8 cellular contexts compared by ENCODE assay signal in the genomic region with DNA sequence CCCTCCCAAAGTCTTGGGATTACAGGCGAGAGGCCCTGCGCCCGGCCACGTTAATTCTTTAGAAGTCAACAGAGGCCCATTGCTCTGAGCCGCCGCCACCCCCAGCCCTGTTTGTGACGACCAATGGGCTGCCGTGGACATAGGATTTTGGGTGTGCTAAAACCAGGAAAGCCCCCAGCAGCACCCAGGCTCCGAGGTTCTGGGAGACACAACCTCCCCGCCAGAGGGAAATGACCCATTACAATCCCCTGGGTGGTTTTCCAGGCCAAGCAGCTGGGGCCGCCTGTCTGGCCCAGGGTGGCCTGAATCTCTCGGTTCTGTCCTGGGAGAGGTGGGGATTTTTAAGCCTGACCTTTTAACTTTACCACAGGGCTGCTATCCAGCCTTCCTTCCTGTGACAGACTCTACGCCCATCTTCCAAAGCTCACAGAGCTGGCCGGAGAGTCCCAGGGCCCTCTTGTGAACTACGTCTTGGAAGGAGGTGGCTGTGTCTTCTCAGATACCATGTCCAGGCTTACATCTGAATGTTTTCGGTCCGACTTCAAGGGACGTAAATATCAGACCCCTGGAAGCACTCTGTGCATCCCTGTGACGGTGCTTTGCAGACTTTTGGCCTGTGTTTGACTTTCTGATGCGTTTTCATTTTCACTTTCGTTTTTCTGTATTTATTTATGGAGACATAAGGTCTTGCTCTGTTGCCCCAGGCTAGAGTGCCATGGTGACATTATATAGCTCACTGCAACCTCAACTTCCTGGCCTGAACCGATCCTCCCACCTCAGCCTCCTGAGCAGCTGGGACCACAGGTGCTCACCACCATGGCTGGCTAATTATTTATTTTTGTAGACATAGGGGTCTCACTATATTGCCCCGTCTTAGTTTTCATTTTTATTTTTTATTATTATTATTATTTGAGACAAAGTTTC. TPM values are rescaled to one million over a fixed set of nuclear protein-coding genes. Genes with fewer than 3 reads are reported as not detected.
DNase-seq lines count a peak whose midpoint lies in the region; ATAC-seq, FAIRE-seq and TF ChIP-seq lines count a peak whose summit lies in the region.

No MANE protein-coding gene starts in this region.

- TF ChIP-seq CTCF in heart left ventricle (IDR thresholded peaks at IDR 0.05) (no peak), A673 (conservative IDR thresholded peaks at IDR 0.05; ENCODE audit: low read depth, low read length) (no peak)

- no peaks in the 10 kb centered on the region for H3K9me3 Mint-ChIP-seq in activated naive CD4-positive, alpha-beta T cell treated with anti-CD3 and anti-CD28 coated beads, Interleukin-2, amount 50 U/mL, for 72 hours
- H3K9me3 Mint-ChIP-seq in stimulated activated memory B cell treated with anti-CD40 and anti-IgM and Interleukin-4, amounts not matched to agents 10 μg/mL and 1 μg/mL and 100 μg/mL, for 72 hours, result no peaks in the 10 kb centered on the region

- intact Hi-C loops in heart left ventricle (cut with DNase I) (no loop called here), cardiac septum (cut with DNase I) (no loop called here), A673 (cut with micrococcal nuclease; ENCODE audit: unreplicated experiment) (no loop called here)

- H3K27ac ChIP-seq in heart left ventricle (peak overlapping the region; percentile 12 to 88 (median 76)), A673 (ENCODE audit: low read depth, low read length, poor library complexity, severe bottlenecking) (no peak overlapping the region)

- H3K4me1 ChIP-seq in heart left ventricle (peaks cover 0 to 48% (median 2%) of the 10 kb centered on the region in 12 donors), A673 (ENCODE audit: insufficient read depth, low read length, poor library complexity, severe bottlenecking) (no peaks in the 10 kb centered on the region)

- no peak overlapping the region for H3K4me3 Mint-ChIP-seq in stimulated activated memory B cell treated with anti-CD40 and anti-IgM and Interleukin-4, amounts not matched to agents 10 μg/mL and 1 μg/mL and 100 μg/mL, for 72 hours

- H3K27ac Mint-ChIP-seq in activated naive CD4-positive, alpha-beta T cell treated with anti-CD3 and anti-CD28 coated beads, Interleukin-2, amount 50 U/mL, for 72 hours, result peak overlapping the region in 1 of 2 donors; percentile 91
- peak overlapping the region; percentile 91 for H3K27ac Mint-ChIP-seq in stimulated activated memory B cell treated with anti-CD40 and anti-IgM and Interleukin-4, amounts not matched to agents 10 μg/mL and 1 μg/mL and 100 μg/mL, for 72 hours

- CTCF ChIA-PET in A673 (lab: Charles Lee), result no interaction called here

- DNase-seq in heart left ventricle (no peak), cardiac septum (ENCODE audit: low spot score) (no peak), A673 (ENCODE audit: low spot score) (no peak), hepatic stellate cell (ENCODE audit: low spot score) (no peak), frontal cortex (ENCODE audit: low spot score in 2 of 2) (no peak)
- DNase-seq in activated naive CD4-positive, alpha-beta T cell treated with anti-CD3 and anti-CD28 coated beads, Interleukin-2, amount 50 U/mL, for 72 hours (ENCODE audit: low spot score in 2 of 2), result peak in 1 of 2 donors; percentile 56

- H3K27me3 ChIP-seq in heart left ventricle (no peaks in the 10 kb centered on the region), A673 (replicated peaks; ENCODE audit: insufficient read depth, low read depth, low read length, poor library complexity) (no peaks in the 10 kb centered on the region)

- WGBS in heart left ventricle, 4 donors, result 64 to 73% (median 67%) methylated on average over 16 to 23 of the region's 23 CpGs

- no TSS peak for BruUV-seq in A673 (replicated peaks; lab: Mats Ljungman, UMichigan)

- H3K4me1 Mint-ChIP-seq in stimulated activated memory B cell treated with anti-CD40 and anti-IgM and Interleukin-4, amounts not matched to agents 10 μg/mL and 1 μg/mL and 100 μg/mL, for 72 hours, result peaks cover 79% of the 10 kb centered on the region

- no peak for FAIRE-seq in frontal cortex (lab: Jason Lieb, UNC)

- ATAC-seq in heart left ventricle (peak; percentile 59 to 67 (median 62)), HG03108 (IDR thresholded peaks at IDR 0.05; ENCODE audit: unreplicated experiment) (peak; percentile 65)
- ATAC-seq in activated naive CD4-positive, alpha-beta T cell treated with anti-CD3 and anti-CD28 coated beads, Interleukin-2, amount 50 U/mL, for 72 hours, result peak; percentile 46 to 66
- peak; percentile 67 for ATAC-seq in stimulated activated memory B cell treated with anti-CD40 and anti-IgM and Interleukin-4, amounts not matched to agents 10 μg/mL and 1 μg/mL and 100 μg/mL, for 72 hours

- H3K36me3 ChIP-seq in heart left ventricle, result no peaks in the 10 kb centered on the region
- H3K36me3 ChIP-seq in A673 (ENCODE audit: insufficient read depth, low read length, poor library complexity, severe bottlenecking), result no peaks in the 10 kb centered on the region

- no peaks in the 10 kb centered on the region for H3K27me3 Mint-ChIP-seq in stimulated activated memory B cell treated with anti-CD40 and anti-IgM and Interleukin-4, amounts not matched to agents 10 μg/mL and 1 μg/mL and 100 μg/mL, for 72 hours

- no peak for TF ChIP-seq POLR2A in heart left ventricle (IDR thresholded peaks at IDR 0.05)

- H3K4me3 ChIP-seq in heart left ventricle (peak overlapping the region in 8 of 12 donors; percentile 6 to 39 (median 19)), A673 (ENCODE audit: low read depth, low read length, poor library complexity, severe bottlenecking) (no peak overlapping the region)

- no peaks in the 10 kb centered on the region for H3K36me3 Mint-ChIP-seq in activated naive CD4-positive, alpha-beta T cell treated with anti-CD3 and anti-CD28 coated beads, Interleukin-2, amount 50 U/mL, for 72 hours
- H3K36me3 Mint-ChIP-seq in stimulated activated memory B cell treated with anti-CD40 and anti-IgM and Interleukin-4, amounts not matched to agents 10 μg/mL and 1 μg/mL and 100 μg/mL, for 72 hours, result peaks cover 46% of the 10 kb centered on the region

- H3K9me3 ChIP-seq in heart left ventricle (no peaks in the 10 kb centered on the region), A673 (ENCODE audit: low read depth, low read length, poor library complexity, severe bottlenecking) (no peaks in the 10 kb centered on the region)

- POLR2A ChIA-PET in A673 (lab: Charles Lee; ENCODE audit: low non-redundant PET), result no interaction called here

RNA-seq across cellular contexts. Expression of a gene that starts 36.0 kb away (rescaled TPM):
- total RNA-seq in heart left ventricle (10 to 100 TPM in 1 of 9 donors, 1 to 10 TPM in 6, under 1 TPM in 2; 0.62 to 10.5 (median 2.3) TPM), cardiac septum (1.5 TPM), A673 (2021) (not detected in 2 replicates), frontal cortex (under 0.01 TPM)
- 1 to 10 TPM; 1.1 to 6.1 TPM for polyA plus RNA-seq in heart left ventricle
- total RNA-seq in activated naive CD4-positive, alpha-beta T cell treated with anti-CD3 and anti-CD28 coated beads, Interleukin-2, amount 50 U/mL, for 72 hours, result 10 to 100 TPM; 18.9 TPM

RNA-seq across cellular contexts. Expression of a gene that starts 48.3 kb away (rescaled TPM):
- 10 to 100 TPM; 25.3 to 44.6 (median 29.1) TPM for total RNA-seq in heart left ventricle
- polyA plus RNA-seq in heart left ventricle, result 10 to 100 TPM; 20.2 to 42.3 TPM
- total RNA-seq in cardiac septum, result 26.8 TPM
- 10 to 100 TPM; 54.9 to 58.0 TPM for total RNA-seq in activated naive CD4-positive, alpha-beta T cell treated with anti-CD3 and anti-CD28 coated beads, Interleukin-2, amount 50 U/mL, for 72 hours
- 24.9 and 33.5 TPM in 2 replicates for total RNA-seq in A673 (2021)
- 10.6 TPM for total RNA-seq in frontal cortex
